ENCODE assay signal across 9 cellular contexts in genomic region chr2:237858294-237859081, GRCh38. TPM values are rescaled to one million over a fixed set of nuclear protein-coding genes. Genes with fewer than 3 reads are reported as not detected.
DNase-seq lines count a peak whose midpoint lies in the region; ATAC-seq and TF ChIP-seq lines count a peak whose summit lies in the region.
"Had no signal": no experiment of that assay in that cellular context is flagged by ENCODE, and none has a peak within 500 bp of the region (broad histone marks: within the 10 kb centered on the region; RNA-seq: fewer than 3 reads in every experiment).

No MANE protein-coding gene starts in this region.

- in situ Hi-C loops in brain microvascular endothelial cell (cut with HindIII; ENCODE audit: low pct_ligation_motif_present, low sequenced_read_pairs): no loop called here

- H3K4me3 ChIP-seq in LNCaP clone FGC (ENCODE audit: low read depth, low read length) (peak overlapping the region; percentile 55), SJSA1 (no peak overlapping the region), brain microvascular endothelial cell (ENCODE audit: low read depth, low read length) (no peak overlapping the region), retinal pigment epithelial cell (ENCODE audit: low read length) (no peak overlapping the region)
- H3K4me3 ChIP-seq: BLaER1 had no signal

- DNase-seq in NCI-H1436 (lab: John Stamatoyannopoulos, UW) (peak; percentile 54), NCI-H1436 treated with DMSO at 0.1 percent for 48 hours (lab: John Stamatoyannopoulos, UW) (no peak), LNCaP clone FGC (ENCODE audit: low read depth) (peak; percentile 60), SJSA1 (ENCODE audit: low read depth in 1 of 2, low spot score in 2 of 2) (peak; percentile 78 to 84), brain microvascular endothelial cell (peak; percentile 72), iPS DF 4.7 (ENCODE audit: extremely low read depth, low spot score) (peak; percentile 56), retinal pigment epithelial cell (ENCODE audit: low read depth) (peak; percentile 32)

- no peak for ATAC-seq in GM21786 (IDR thresholded peaks at IDR 0.05; ENCODE audit: unreplicated experiment)

- peaks cover 45% of the 10 kb centered on the region for H3K4me1 ChIP-seq in SJSA1 (replicated peaks)

- H3K27me3 ChIP-seq in SJSA1 (replicated peaks) (no peaks in the 10 kb centered on the region), brain microvascular endothelial cell (replicated peaks) (peaks cover 15% of the 10 kb centered on the region)

- H3K9me3 ChIP-seq in SJSA1 (replicated peaks): no peaks in the 10 kb centered on the region
- H3K9me3 ChIP-seq: BLaER1 had no signal

- H3K27ac ChIP-seq in SJSA1 (no peak overlapping the region), brain microvascular endothelial cell (no peak overlapping the region)
- H3K27ac ChIP-seq: BLaER1 had no signal

- TF ChIP-seq CTCF in LNCaP clone FGC (IDR thresholded peaks at IDR 0.05; ENCODE audit: control insufficient read depth, extremely low read depth, insufficient read depth) (peak; percentile 96), brain microvascular endothelial cell (IDR thresholded peaks at IDR 0.05; ENCODE audit: low read depth, low read length, missing control alignments) (peak; percentile 95), retinal pigment epithelial cell (conservative IDR thresholded peaks at IDR 0.05; ENCODE audit: low read depth, low read length) (peak; percentile 93)

- H3K36me3 ChIP-seq in SJSA1 (no peaks in the 10 kb centered on the region), brain microvascular endothelial cell (replicated peaks) (no peaks in the 10 kb centered on the region)
- H3K36me3 ChIP-seq: BLaER1 had no signal

RNA-seq across cellular contexts. Expression of gene RAMP1, which starts 0.9 kb away (rescaled TPM):
- 0.22 and 1.7 TPM in 2 replicates for total RNA-seq in SJSA1 (2014; rRNA removed; shearing (Covaris generic))

RNA-seq across cellular contexts. Expression of gene RBM44, which starts 59.9 kb away (rescaled TPM):
- 0.08 and 0.19 TPM in 2 replicates for total RNA-seq in SJSA1 (2014; rRNA removed; shearing (Covaris generic))
